1 cellular context compared by ENCODE assay signal in the genomic region with DNA sequence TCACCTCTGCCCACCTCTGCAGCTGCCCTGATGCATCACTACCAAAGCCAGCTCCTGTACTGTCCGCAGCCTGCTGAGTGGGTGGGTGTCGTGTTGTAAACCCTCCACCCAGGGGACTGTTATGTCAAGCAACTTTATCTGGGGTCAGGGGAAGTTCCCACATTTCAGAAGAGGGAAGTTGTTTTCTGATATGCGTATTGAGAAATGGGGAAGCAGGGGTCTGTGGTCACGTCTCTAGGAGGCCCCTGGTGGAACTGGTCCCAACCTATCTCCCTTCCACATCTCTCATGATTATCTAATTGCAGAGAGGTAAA.
TF ChIP-seq lines count a peak whose summit lies in the region.

No MANE protein-coding gene starts in this region.

TF ChIP-seq in GM12878, 131 proteins besides CTCF, POLR2A, EP300 and RAD21 (continued from another document and continues in another):
- TF ChIP-seq, protein P1, sequence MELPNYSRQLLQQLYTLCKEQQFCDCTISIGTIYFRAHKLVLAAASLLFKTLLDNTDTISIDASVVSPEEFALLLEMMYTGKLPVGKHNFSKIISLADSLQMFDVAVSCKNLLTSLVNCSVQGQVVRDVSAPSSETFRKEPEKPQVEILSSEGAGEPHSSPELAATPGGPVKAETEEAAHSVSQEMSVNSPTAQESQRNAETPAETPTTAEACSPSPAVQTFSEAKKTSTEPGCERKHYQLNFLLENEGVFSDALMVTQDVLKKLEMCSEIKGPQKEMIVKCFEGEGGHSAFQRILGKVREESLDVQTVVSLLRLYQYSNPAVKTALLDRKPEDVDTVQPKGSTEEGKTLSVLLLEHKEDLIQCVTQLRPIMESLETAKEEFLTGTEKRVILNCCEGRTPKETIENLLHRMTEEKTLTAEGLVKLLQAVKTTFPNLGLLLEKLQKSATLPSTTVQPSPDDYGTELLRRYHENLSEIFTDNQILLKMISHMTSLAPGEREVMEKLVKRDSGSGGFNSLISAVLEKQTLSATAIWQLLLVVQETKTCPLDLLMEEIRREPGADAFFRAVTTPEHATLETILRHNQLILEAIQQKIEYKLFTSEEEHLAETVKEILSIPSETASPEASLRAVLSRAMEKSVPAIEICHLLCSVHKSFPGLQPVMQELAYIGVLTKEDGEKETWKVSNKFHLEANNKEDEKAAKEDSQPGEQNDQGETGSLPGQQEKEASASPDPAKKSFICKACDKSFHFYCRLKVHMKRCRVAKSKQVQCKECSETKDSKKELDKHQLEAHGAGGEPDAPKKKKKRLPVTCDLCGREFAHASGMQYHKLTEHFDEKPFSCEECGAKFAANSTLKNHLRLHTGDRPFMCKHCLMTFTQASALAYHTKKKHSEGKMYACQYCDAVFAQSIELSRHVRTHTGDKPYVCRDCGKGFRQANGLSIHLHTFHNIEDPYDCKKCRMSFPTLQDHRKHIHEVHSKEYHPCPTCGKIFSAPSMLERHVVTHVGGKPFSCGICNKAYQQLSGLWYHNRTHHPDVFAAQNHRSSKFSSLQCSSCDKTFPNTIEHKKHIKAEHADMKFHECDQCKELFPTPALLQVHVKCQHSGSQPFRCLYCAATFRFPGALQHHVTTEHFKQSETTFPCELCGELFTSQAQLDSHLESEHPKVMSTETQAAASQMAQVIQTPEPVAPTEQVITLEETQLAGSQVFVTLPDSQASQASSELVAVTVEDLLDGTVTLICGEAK (IDR thresholded peaks at IDR 0.05; ENCODE audit: borderline replicate concordance): no peak
- TF ChIP-seq PML (IDR thresholded peaks at IDR 0.05; ENCODE audit: low read length) (no peak; the same call in 1 of the 2 replicates), RELA (IDR thresholded peaks at IDR 0.05; ENCODE audit: borderline replicate concordance, partially characterized antibody) (peak; percentile 60), JUND (IDR thresholded peaks at IDR 0.05; ENCODE audit: low read depth, low read length) (no peak), ZBED1 (IDR thresholded peaks at IDR 0.05; ENCODE audit: borderline replicate concordance) (0 out of 2 replicates have a peak, but pooled peaks have one; percentile 1), CREM (IDR thresholded peaks at IDR 0.05; ENCODE audit: low read depth) (peak; percentile 42), EZH2 (IDR thresholded peaks at IDR 0.05; ENCODE audit: borderline replicate concordance, control insufficient read depth, low read depth, low read length) (no peak), BACH1 (IDR thresholded peaks at IDR 0.05; ENCODE audit: borderline replicate concordance) (peak; percentile 25; the same call in 1 of the 2 replicates), NFXL1 (IDR thresholded peaks at IDR 0.05; ENCODE audit: borderline replicate concordance) (no peak), PAX8 (IDR thresholded peaks at IDR 0.05) (no peak), YBX1 (IDR thresholded peaks at IDR 0.05) (no peak), NR2C1 (IDR thresholded peaks at IDR 0.05) (no peak), WRNIP1 (IDR thresholded peaks at IDR 0.05; ENCODE audit: borderline replicate concordance, low read depth, low read length) (no peak), NFIC (IDR thresholded peaks at IDR 0.05; ENCODE audit: low read depth, low read length) (peak; percentile 51; the same call in 1 of the 2 replicates), SIN3A (IDR thresholded peaks at IDR 0.05; ENCODE audit: low read depth, low read length) (no peak), ZNF217 (IDR thresholded peaks at IDR 0.05) (no peak; the same call in 1 of the 2 replicates), HDGF (IDR thresholded peaks at IDR 0.05) (no peak), SMAD1 (IDR thresholded peaks at IDR 0.05; ENCODE audit: low read depth, partially characterized antibody) (no peak), TCF3 (IDR thresholded peaks at IDR 0.05; ENCODE audit: borderline replicate concordance, insufficient read depth, low read depth, low read length) (no peak), SMC3 (IDR thresholded peaks at IDR 0.05; ENCODE audit: borderline replicate concordance, low read length) (no peak; the same call in 1 of the 2 replicates), SREBF2 (IDR thresholded peaks at IDR 0.05; ENCODE audit: low read length) (no peak), SUZ12 (IDR thresholded peaks at IDR 0.05; ENCODE audit: unreplicated experiment) (no peak), RB1 (IDR thresholded peaks at IDR 0.05; ENCODE audit: borderline replicate concordance) (no peak), GATAD2B (conservative IDR thresholded peaks at IDR 0.05; ENCODE audit: low read depth) (peak; percentile 89), ZNF207 (IDR thresholded peaks at IDR 0.05; ENCODE audit: borderline replicate concordance) (no peak), BHLHE40 (IDR thresholded peaks at IDR 0.05; ENCODE audit: borderline replicate concordance in 1 of 2, low read depth in 2 of 2, low read length in 1 of 2) (peak in 1 of 2 experiments; percentile 53; a peak in 1 of 4 replicates), TAF1 (IDR thresholded peaks at IDR 0.05; ENCODE audit: borderline replicate concordance, low read depth, low read length) (no peak), SMAD5 (IDR thresholded peaks at IDR 0.05; ENCODE audit: low read depth) (no peak; the same call in 1 of the 2 replicates), RFX5 (IDR thresholded peaks at IDR 0.05; ENCODE audit: low read depth, low read length) (no peak), MYB (IDR thresholded peaks at IDR 0.05; ENCODE audit: borderline replicate concordance, low read depth, low read length) (no peak), HDAC6 (IDR thresholded peaks at IDR 0.05; ENCODE audit: unreplicated experiment) (no peak), NRF1 (conservative IDR thresholded peaks at IDR 0.05; ENCODE audit: low read depth, low read length) (no peak), IKZF2 (IDR thresholded peaks at IDR 0.05) (peak; percentile 74 to 80), GABPA (IDR thresholded peaks at IDR 0.05; ENCODE audit: low read depth) (no peak)
- TF ChIP-seq, protein P2, sequence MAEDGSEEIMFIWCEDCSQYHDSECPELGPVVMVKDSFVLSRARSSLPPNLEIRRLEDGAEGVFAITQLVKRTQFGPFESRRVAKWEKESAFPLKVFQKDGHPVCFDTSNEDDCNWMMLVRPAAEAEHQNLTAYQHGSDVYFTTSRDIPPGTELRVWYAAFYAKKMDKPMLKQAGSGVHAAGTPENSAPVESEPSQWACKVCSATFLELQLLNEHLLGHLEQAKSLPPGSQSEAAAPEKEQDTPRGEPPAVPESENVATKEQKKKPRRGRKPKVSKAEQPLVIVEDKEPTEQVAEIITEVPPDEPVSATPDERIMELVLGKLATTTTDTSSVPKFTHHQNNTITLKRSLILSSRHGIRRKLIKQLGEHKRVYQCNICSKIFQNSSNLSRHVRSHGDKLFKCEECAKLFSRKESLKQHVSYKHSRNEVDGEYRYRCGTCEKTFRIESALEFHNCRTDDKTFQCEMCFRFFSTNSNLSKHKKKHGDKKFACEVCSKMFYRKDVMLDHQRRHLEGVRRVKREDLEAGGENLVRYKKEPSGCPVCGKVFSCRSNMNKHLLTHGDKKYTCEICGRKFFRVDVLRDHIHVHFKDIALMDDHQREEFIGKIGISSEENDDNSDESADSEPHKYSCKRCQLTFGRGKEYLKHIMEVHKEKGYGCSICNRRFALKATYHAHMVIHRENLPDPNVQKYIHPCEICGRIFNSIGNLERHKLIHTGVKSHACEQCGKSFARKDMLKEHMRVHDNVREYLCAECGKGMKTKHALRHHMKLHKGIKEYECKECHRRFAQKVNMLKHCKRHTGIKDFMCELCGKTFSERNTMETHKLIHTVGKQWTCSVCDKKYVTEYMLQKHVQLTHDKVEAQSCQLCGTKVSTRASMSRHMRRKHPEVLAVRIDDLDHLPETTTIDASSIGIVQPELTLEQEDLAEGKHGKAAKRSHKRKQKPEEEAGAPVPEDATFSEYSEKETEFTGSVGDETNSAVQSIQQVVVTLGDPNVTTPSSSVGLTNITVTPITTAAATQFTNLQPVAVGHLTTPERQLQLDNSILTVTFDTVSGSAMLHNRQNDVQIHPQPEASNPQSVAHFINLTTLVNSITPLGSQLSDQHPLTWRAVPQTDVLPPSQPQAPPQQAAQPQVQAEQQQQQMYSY (CRISPR knock-in tag; IDR thresholded peaks at IDR 0.05): no peak
- TF ChIP-seq, protein P3, sequence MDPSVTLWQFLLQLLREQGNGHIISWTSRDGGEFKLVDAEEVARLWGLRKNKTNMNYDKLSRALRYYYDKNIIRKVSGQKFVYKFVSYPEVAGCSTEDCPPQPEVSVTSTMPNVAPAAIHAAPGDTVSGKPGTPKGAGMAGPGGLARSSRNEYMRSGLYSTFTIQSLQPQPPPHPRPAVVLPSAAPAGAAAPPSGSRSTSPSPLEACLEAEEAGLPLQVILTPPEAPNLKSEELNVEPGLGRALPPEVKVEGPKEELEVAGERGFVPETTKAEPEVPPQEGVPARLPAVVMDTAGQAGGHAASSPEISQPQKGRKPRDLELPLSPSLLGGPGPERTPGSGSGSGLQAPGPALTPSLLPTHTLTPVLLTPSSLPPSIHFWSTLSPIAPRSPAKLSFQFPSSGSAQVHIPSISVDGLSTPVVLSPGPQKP (IDR thresholded peaks at IDR 0.05; ENCODE audit: low read depth, low read length): no peak
- TF ChIP-seq, protein P4, sequence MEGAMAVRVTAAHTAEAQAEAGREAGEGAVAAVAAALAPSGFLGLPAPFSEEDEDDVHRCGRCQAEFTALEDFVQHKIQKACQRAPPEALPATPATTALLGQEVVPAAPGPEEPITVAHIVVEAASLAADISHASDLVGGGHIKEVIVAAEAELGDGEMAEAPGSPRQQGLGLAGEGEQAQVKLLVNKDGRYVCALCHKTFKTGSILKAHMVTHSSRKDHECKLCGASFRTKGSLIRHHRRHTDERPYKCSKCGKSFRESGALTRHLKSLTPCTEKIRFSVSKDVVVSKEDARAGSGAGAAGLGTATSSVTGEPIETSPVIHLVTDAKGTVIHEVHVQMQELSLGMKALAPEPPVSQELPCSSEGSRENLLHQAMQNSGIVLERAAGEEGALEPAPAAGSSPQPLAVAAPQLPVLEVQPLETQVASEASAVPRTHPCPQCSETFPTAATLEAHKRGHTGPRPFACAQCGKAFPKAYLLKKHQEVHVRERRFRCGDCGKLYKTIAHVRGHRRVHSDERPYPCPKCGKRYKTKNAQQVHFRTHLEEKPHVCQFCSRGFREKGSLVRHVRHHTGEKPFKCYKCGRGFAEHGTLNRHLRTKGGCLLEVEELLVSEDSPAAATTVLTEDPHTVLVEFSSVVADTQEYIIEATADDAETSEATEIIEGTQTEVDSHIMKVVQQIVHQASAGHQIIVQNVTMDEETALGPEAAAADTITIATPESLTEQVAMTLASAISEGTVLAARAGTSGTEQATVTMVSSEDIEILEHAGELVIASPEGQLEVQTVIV (IDR thresholded peaks at IDR 0.05; ENCODE audit: borderline replicate concordance, partially characterized antibody): no peak
- TF ChIP-seq, protein P5, sequence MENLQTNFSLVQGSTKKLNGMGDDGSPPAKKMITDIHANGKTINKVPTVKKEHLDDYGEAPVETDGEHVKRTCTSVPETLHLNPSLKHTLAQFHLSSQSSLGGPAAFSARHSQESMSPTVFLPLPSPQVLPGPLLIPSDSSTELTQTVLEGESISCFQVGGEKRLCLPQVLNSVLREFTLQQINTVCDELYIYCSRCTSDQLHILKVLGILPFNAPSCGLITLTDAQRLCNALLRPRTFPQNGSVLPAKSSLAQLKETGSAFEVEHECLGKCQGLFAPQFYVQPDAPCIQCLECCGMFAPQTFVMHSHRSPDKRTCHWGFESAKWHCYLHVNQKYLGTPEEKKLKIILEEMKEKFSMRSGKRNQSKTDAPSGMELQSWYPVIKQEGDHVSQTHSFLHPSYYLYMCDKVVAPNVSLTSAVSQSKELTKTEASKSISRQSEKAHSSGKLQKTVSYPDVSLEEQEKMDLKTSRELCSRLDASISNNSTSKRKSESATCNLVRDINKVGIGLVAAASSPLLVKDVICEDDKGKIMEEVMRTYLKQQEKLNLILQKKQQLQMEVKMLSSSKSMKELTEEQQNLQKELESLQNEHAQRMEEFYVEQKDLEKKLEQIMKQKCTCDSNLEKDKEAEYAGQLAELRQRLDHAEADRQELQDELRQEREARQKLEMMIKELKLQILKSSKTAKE (IDR thresholded peaks at IDR 0.05; ENCODE audit: low read depth, poor library complexity, severe bottlenecking): peak; percentile 22
- TF ChIP-seq, protein P6, sequence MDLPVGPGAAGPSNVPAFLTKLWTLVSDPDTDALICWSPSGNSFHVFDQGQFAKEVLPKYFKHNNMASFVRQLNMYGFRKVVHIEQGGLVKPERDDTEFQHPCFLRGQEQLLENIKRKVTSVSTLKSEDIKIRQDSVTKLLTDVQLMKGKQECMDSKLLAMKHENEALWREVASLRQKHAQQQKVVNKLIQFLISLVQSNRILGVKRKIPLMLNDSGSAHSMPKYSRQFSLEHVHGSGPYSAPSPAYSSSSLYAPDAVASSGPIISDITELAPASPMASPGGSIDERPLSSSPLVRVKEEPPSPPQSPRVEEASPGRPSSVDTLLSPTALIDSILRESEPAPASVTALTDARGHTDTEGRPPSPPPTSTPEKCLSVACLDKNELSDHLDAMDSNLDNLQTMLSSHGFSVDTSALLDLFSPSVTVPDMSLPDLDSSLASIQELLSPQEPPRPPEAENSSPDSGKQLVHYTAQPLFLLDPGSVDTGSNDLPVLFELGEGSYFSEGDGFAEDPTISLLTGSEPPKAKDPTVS (IDR thresholded peaks at IDR 0.05; ENCODE audit: low read depth, low read length): no peak
- TF ChIP-seq, protein P7, sequence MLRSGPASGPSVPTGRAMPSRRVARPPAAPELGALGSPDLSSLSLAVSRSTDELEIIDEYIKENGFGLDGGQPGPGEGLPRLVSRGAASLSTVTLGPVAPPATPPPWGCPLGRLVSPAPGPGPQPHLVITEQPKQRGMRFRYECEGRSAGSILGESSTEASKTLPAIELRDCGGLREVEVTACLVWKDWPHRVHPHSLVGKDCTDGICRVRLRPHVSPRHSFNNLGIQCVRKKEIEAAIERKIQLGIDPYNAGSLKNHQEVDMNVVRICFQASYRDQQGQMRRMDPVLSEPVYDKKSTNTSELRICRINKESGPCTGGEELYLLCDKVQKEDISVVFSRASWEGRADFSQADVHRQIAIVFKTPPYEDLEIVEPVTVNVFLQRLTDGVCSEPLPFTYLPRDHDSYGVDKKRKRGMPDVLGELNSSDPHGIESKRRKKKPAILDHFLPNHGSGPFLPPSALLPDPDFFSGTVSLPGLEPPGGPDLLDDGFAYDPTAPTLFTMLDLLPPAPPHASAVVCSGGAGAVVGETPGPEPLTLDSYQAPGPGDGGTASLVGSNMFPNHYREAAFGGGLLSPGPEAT (IDR thresholded peaks at IDR 0.05; ENCODE audit: low read depth): peak; percentile 64; the same call in 1 of the 2 replicates
- TF ChIP-seq, protein P8, sequence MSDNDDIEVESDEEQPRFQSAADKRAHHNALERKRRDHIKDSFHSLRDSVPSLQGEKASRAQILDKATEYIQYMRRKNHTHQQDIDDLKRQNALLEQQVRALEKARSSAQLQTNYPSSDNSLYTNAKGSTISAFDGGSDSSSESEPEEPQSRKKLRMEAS (IDR thresholded peaks at IDR 0.05; ENCODE audit: low read depth, low read length): no peak
- TF ChIP-seq, protein P9, sequence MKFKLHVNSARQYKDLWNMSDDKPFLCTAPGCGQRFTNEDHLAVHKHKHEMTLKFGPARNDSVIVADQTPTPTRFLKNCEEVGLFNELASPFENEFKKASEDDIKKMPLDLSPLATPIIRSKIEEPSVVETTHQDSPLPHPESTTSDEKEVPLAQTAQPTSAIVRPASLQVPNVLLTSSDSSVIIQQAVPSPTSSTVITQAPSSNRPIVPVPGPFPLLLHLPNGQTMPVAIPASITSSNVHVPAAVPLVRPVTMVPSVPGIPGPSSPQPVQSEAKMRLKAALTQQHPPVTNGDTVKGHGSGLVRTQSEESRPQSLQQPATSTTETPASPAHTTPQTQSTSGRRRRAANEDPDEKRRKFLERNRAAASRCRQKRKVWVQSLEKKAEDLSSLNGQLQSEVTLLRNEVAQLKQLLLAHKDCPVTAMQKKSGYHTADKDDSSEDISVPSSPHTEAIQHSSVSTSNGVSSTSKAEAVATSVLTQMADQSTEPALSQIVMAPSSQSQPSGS (IDR thresholded peaks at IDR 0.05; ENCODE audit: low read length): no peak
